8 cellular contexts compared by ENCODE assay signal in genomic region chr4:142380052-142380598, GRCh38.
A peak's percentile ranks its signal among the peaks of the same experiment; 100 is the strongest.
DNase-seq lines count a peak whose midpoint lies in the region; ATAC-seq and TF ChIP-seq lines count a peak whose summit lies in the region.
"Had no signal": no experiment of that assay in that cellular context is flagged by ENCODE, and none has a peak within 500 bp of the region (broad histone marks: within the 10 kb centered on the region; RNA-seq: fewer than 3 reads in every experiment).

No MANE protein-coding gene starts in this region.

- no peak overlapping the region for H2AFZ ChIP-seq in PC-9

- POLR2A ChIA-PET in CD8-positive, alpha-beta memory T cell (lab: Charles Lee) = interaction anchor here (0.7 kb wide), 1 partner anchor 186 kb away, joined by 3 read pairs; no protein-coding TSS in a partner anchor
- POLR2A ChIA-PET in PC-9 (lab: Charles Lee; ENCODE audit: unreplicated experiment) = no interaction called here

- TF ChIP-seq CTCF in PC-9 (conservative IDR thresholded peaks at IDR 0.05) (no peak), coronary artery (IDR thresholded peaks at IDR 0.05) (no peak), progenitor cell of endocrine pancreas (IDR thresholded peaks at IDR 0.05; ENCODE audit: unreplicated experiment) (no peak)

- H4K20me1 ChIP-seq in PC-9 (ENCODE audit: insufficient read depth) = no peaks in the 10 kb centered on the region

- no peaks in the 10 kb centered on the region for H3K36me3 ChIP-seq in CD8-positive, alpha-beta memory T cell (ENCODE audit: insufficient read depth, low read length)
- peaks cover 4% of the 10 kb centered on the region; the same call in 1 of the 2 replicates for H3K36me3 ChIP-seq in PC-9 (ENCODE audit: low read depth)

- no peak overlapping the region for H3K27ac ChIP-seq in CD8-positive, alpha-beta memory T cell (ENCODE audit: low read depth, low read length)
- H3K27ac ChIP-seq in PC-9 = peak overlapping the region; percentile 93
- H3K27ac ChIP-seq in coronary artery = peak overlapping the region; percentile 29 to 75

- intact Hi-C loops in PC-9 (cut with micrococcal nuclease; ENCODE audit: unreplicated experiment) = no loop called here

- peak overlapping the region in 6 of 8 donors; percentile 20 to 86 (median 48) for H3K27ac Mint-ChIP-seq in CD8-positive, alpha-beta memory T cell
- peak overlapping the region; percentile 72 for H3K27ac Mint-ChIP-seq in progenitor cell of endocrine pancreas

- BruUV-seq in PC-9 (replicated peaks; lab: Mats Ljungman, UMichigan) = no TSS peak

- peaks cover 13% of the 10 kb centered on the region; the same call in 1 of the 2 replicates for H3K79me2 ChIP-seq in PC-9 (ENCODE audit: low read depth)

- no peaks in the 10 kb centered on the region for H3K9me3 ChIP-seq in CD8-positive, alpha-beta memory T cell (ENCODE audit: low read length)
- H3K9me3 ChIP-seq in PC-9 (ENCODE audit: insufficient read depth, low read depth) = no peaks in the 10 kb centered on the region

- H3K4me3 ChIP-seq in CD8-positive, alpha-beta memory T cell (ENCODE audit: low read length) = no peak overlapping the region
- H3K4me3 ChIP-seq in PC-9 (no peak overlapping the region), coronary artery (no peak overlapping the region)

- peak overlapping the region in 1 of 7 donors; percentile 32 for H3K4me3 Mint-ChIP-seq in CD8-positive, alpha-beta memory T cell
- no peak overlapping the region for H3K4me3 Mint-ChIP-seq in progenitor cell of endocrine pancreas (ENCODE audit: low read depth)

- H3K9me3 Mint-ChIP-seq in CD8-positive, alpha-beta memory T cell = no peaks in the 10 kb centered on the region
- H3K9me3 Mint-ChIP-seq in progenitor cell of endocrine pancreas (ENCODE audit: low read depth) = no peaks in the 10 kb centered on the region

- H3K4me2 ChIP-seq in PC-9 = peak overlapping the region; percentile 57

- CTCF ChIA-PET in CD8-positive, alpha-beta memory T cell (lab: Charles Lee) = interaction anchor here (1.0 to 3.1 kb wide), 3 partner anchors 12 to 28 kb away, joined by 3 to 14 read pairs (median 9); no protein-coding TSS in a partner anchor
- CTCF ChIA-PET in PC-9 (lab: Charles Lee) = no interaction called here

- no peaks in the 10 kb centered on the region for H3K9me2 ChIP-seq in PC-9 (ENCODE audit: insufficient read depth)

- H3K36me3 Mint-ChIP-seq in CD8-positive, alpha-beta memory T cell = peaks cover 0 to 8% (median 7%) of the 10 kb centered on the region in 3 donors
- no peaks in the 10 kb centered on the region for H3K36me3 Mint-ChIP-seq in progenitor cell of endocrine pancreas (ENCODE audit: insufficient read depth)

- no peak for DNase-seq in CD8-positive, alpha-beta memory T cell
- DNase-seq in PC-9 = no peak
- DNase-seq in coronary artery (ENCODE audit: low spot score) = no peak
- no peak for DNase-seq in progenitor cell of endocrine pancreas (ENCODE audit: low spot score, unreplicated experiment)
- DNase-seq in NCI-H187 (lab: John Stamatoyannopoulos, UW) = no peak
- DNase-seq: cortex of kidney had no signal

- H3K27me3 Mint-ChIP-seq in CD8-positive, alpha-beta memory T cell = no peaks in the 10 kb centered on the region
- H3K27me3 Mint-ChIP-seq in progenitor cell of endocrine pancreas = no peaks in the 10 kb centered on the region

- no peaks in the 10 kb centered on the region for H3K27me3 ChIP-seq in CD8-positive, alpha-beta memory T cell (ENCODE audit: insufficient read depth, low read length, poor library complexity, severe bottlenecking)
- no peaks in the 10 kb centered on the region for H3K27me3 ChIP-seq in PC-9 (ENCODE audit: insufficient read depth, low read depth)

- peaks cover 67 to 89% (median 81%) of the 10 kb centered on the region in 3 donors for H3K4me1 Mint-ChIP-seq in CD8-positive, alpha-beta memory T cell
- peaks cover 12% of the 10 kb centered on the region for H3K4me1 Mint-ChIP-seq in progenitor cell of endocrine pancreas (ENCODE audit: low read depth)

- no peak for ATAC-seq in GM18511 (IDR thresholded peaks at IDR 0.05; ENCODE audit: unreplicated experiment)
- no peak for ATAC-seq in GM18868 (IDR thresholded peaks at IDR 0.05; ENCODE audit: unreplicated experiment)

- H3F3A ChIP-seq in PC-9 (ENCODE audit: insufficient read depth, low read depth) = peaks cover 19% of the 10 kb centered on the region; the same call in 1 of the 2 replicates

- peaks cover 66% of the 10 kb centered on the region for H3K4me1 ChIP-seq in CD8-positive, alpha-beta memory T cell (ENCODE audit: insufficient read depth, low read length)
- peaks cover 34% of the 10 kb centered on the region for H3K4me1 ChIP-seq in PC-9 (replicated peaks; ENCODE audit: insufficient read depth)
